18 cellular contexts compared by ENCODE assay signal in the genomic region with DNA sequence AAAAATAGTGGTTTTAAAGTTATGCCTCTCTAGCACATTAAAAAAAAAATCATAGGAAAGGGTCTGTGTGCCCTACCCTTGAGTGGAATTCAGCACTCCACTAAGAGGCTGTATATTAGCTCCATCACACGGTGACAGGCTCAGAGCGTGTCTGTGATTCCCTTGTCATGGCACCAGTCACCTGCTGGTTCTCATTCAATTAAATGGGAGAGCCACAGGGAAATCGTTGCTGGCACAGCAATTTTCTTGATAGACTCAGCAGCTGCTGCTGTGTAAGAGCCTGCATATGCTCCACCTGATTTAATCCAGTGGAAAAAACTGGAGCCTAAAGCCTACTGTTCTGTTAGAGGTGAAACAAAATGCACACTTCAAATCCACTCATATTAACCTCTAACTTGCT. TPM values are rescaled to one million over a fixed set of nuclear protein-coding genes. Genes with fewer than 3 reads are reported as not detected.
DNase-seq lines count a peak whose midpoint lies in the region; ATAC-seq, FAIRE-seq and TF ChIP-seq lines count a peak whose summit lies in the region.
"Had no signal": no experiment of that assay in that cellular context is flagged by ENCODE, and none has a peak within 500 bp of the region (broad histone marks: within the 10 kb centered on the region; RNA-seq: fewer than 3 reads in every experiment).

No MANE protein-coding gene starts in this region.

- WGBS in smooth muscle cell (ENCODE audit: low lambda C conversion rate) = 80% methylated on average over 3 of the region's 3 CpGs

- H3K4me1 ChIP-seq in smooth muscle cell (ENCODE audit: low read depth) = no peaks in the 10 kb centered on the region
- H3K4me1 ChIP-seq: ascending aorta, right atrium auricular region had no signal

- no peak for DNase-seq in D721Med (ENCODE audit: insufficient read length, low spot score)
- peak; percentile 80 for DNase-seq in NCI-H1417 treated with DMSO at 0.1 percent for 48 hours (lab: John Stamatoyannopoulos, UW)
- DNase-seq in NCI-H446 treated with DMSO at 0.1 percent for 48 hours (lab: John Stamatoyannopoulos, UW) = peak; percentile 75
- DNase-seq in iPS-NIHi11 (ENCODE audit: low spot score) = peak; percentile 19
- DNase-seq in islet precursor cell = no peak
- DNase-seq in smooth muscle cell (lab: John Stamatoyannopoulos, UW; ENCODE audit: unreplicated experiment) = no peak
- DNase-seq: activated CD4-positive, CD25-positive, alpha-beta regulatory T cell; naive thymus-derived CD4-positive, alpha-beta T cell; NCI-H226; substantia nigra had no signal

- H3K9ac ChIP-seq in smooth muscle cell (ENCODE audit: low read depth) = no peak overlapping the region
- H3K9ac ChIP-seq: KMS-11 had no signal

- H3K27me3 ChIP-seq in smooth muscle cell (ENCODE audit: low read depth) = no peaks in the 10 kb centered on the region
- H3K27me3 ChIP-seq: ascending aorta, right atrium auricular region had no signal

- no peaks in the 10 kb centered on the region for H3K79me2 ChIP-seq in smooth muscle cell (ENCODE audit: low read depth)

- no peak overlapping the region for H2AFZ ChIP-seq in smooth muscle cell (ENCODE audit: low read depth)

- H3K27ac ChIP-seq in smooth muscle cell (ENCODE audit: low read depth) = no peak overlapping the region
- H3K27ac ChIP-seq: ascending aorta, KMS-11, right atrium auricular region had no signal

- peak; percentile 99 for FAIRE-seq in D721Med (lab: Jason Lieb, UNC)
- FAIRE-seq: endometrium had no signal

- H3K4me3 ChIP-seq in smooth muscle cell = no peak overlapping the region
- H3K4me3 ChIP-seq: ascending aorta, right atrium auricular region had no signal

- no peaks in the 10 kb centered on the region for H3F3A ChIP-seq in smooth muscle cell (ENCODE audit: low read depth)

- ATAC-seq in HG02870 (IDR thresholded peaks at IDR 0.05; ENCODE audit: unreplicated experiment) (no peak), HG03439 (IDR thresholded peaks at IDR 0.05; ENCODE audit: unreplicated experiment) (no peak)
- ATAC-seq: naive thymus-derived CD4-positive, alpha-beta T cell had no signal

- H3K9me3 ChIP-seq in smooth muscle cell (replicated peaks; ENCODE audit: low read depth) = no peaks in the 10 kb centered on the region
- H3K9me3 ChIP-seq: ascending aorta, right atrium auricular region had no signal

- H3K36me3 ChIP-seq in smooth muscle cell (ENCODE audit: low read depth) = no peaks in the 10 kb centered on the region
- H3K36me3 ChIP-seq: ascending aorta, right atrium auricular region had no signal

- H3K4me2 ChIP-seq in smooth muscle cell = no peak overlapping the region
- H3K4me2 ChIP-seq: KMS-11 had no signal

- no peaks in the 10 kb centered on the region for H4K20me1 ChIP-seq in smooth muscle cell (ENCODE audit: low read depth)

- no peak for TF ChIP-seq CTCF in D721Med (IDR thresholded peaks at IDR 0.05; ENCODE audit: insufficient read depth, missing control alignments)
- TF ChIP-seq CTCF in smooth muscle cell (IDR thresholded peaks at IDR 0.05; ENCODE audit: borderline replicate concordance, insufficient read depth, poor library complexity, severe bottlenecking) = no peak

RNA-seq across cellular contexts. Expression of a gene that starts 9.5 kb away (rescaled TPM):
- total RNA-seq in smooth muscle cell = not detected in 2 replicates
- polyA plus RNA-seq in smooth muscle cell = 0.43 TPM in 1 of 2 replicates, not detected in the other
- total RNA-seq: ascending aorta; liver; naive thymus-derived CD4-positive, alpha-beta T cell; right atrium auricular region; T-helper 1 cell treated with Interleukin-12 subunit alpha and Interleukin-12 subunit beta and Interleukin-4 antibody, amounts not matched to agents 30 ng/mL and 1 ng/mL, for 36 hours had no signal
- polyA plus RNA-seq: liver; naive thymus-derived CD4-positive, alpha-beta T cell had no signal

Comparison
In these comparisons a context has a peak if more than half of its experiments do, and no peak if none do; other contexts are left out.
1. DNase-seq: peak in NCI-H1417 treated with DMSO at 0.1 percent for 48 hours (single experiment), NCI-H446 treated with DMSO at 0.1 percent for 48 hours (single experiment) and iPS-NIHi11 (single experiment); none in D721Med (single experiment), islet precursor cell (single experiment) and smooth muscle cell (single experiment).